In the genomic region with DNA sequence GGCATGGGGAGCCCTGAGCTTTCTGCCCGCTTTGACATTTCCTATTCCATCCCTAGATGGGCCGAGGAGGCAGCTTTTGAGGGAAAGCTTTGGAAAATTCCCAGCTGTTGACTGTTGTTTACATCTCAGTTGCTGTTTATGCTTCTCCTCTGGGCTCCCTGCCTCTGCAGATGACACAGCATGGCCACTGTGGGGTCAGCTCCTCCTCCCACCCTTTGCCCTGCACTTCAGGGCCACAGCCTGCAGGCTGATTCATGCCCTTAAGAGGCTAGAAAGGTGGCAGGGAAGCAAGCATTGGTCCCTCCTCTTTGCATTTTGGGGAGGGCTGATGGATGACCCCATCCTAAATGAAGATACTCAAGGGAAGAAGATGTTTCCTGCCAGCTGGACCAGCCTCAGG, we compare ENCODE assay signal across 24 cellular contexts. TPM values are rescaled to one million over a fixed set of nuclear protein-coding genes. Genes with fewer than 3 reads are reported as not detected.
"Had no signal": no experiment of that assay in that cellular context is flagged by ENCODE, and none has a peak within 500 bp of the region (broad histone marks: within the 10 kb centered on the region; RNA-seq: fewer than 3 reads in every experiment).

No MANE protein-coding gene starts in this region.

- ATAC-seq: gastrocnemius medialis; naive thymus-derived CD8-positive, alpha-beta T cell; right cardiac atrium; stimulated activated naive CD8-positive, alpha-beta T cell treated with anti-CD3 and anti-CD28 coated beads, Interleukin-15, Interleukin-2, amounts not matched to agents 100 U/mL and 50 U/mL, for 24 hours; T-helper 17 cell had no signal

- H3K4me3 ChIP-seq: esophagus squamous epithelium, gastrocnemius medialis, hepatocyte, neural progenitor cell, testis, uterus had no signal

- DNase-seq: activated CD4-positive, alpha-beta memory T cell treated with anti-CD3 and anti-CD28 coated beads, Interleukin-2, amount 10 ng/mL, durations not matched to agents 7 days and 5 days; activated CD4-positive, alpha-beta T cell treated with anti-CD3 and anti-CD28 coated beads, Interleukin-2, amount 10 ng/mL, durations not matched to agents 7 days and 5 days; activated CD4-positive, CD25-positive, alpha-beta regulatory T cell treated with anti-CD3 and anti-CD28 coated beads, Interleukin-2, amount 50 U/mL, for 72 hours; activated CD8-positive, alpha-beta memory T cell treated with anti-CD3 and anti-CD28 coated beads, Interleukin-2, amount 50 U/mL, for 48 hours; activated gamma-delta T cell treated with Interleukin-2 at 50 U/mL for 16 hours; activated naive CD4-positive, alpha-beta T cell treated with anti-CD3 and anti-CD28 coated beads, Interleukin-2, amount 50 U/mL, for 16 hours; activated T-cell treated with anti-CD3 and anti-CD28 coated beads, Interleukin-2, amount 50 U/mL, for 24 hours; amniotic stem cell; caudate nucleus; esophagus squamous epithelium; gastrocnemius medialis; islet precursor cell; midbrain; naive thymus-derived CD8-positive, alpha-beta T cell; right cardiac atrium; stimulated activated CD4-positive, alpha-beta T cell treated with anti-CD3 and anti-CD28 coated beads, Interleukin-4, amount 100 ng/mL, for 1 hour; stimulated activated naive CD8-positive, alpha-beta T cell treated with anti-CD3 and anti-CD28 coated beads, Interleukin-15, Interleukin-2, amounts not matched to agents 100 U/mL and 50 U/mL, for 24 hours; T-helper 17 cell; T1000; testis; trophoblast cell; uterus had no signal

- H3K36me3 Mint-ChIP-seq: naive thymus-derived CD8-positive, alpha-beta T cell; neural progenitor cell had no signal

- H3K27ac Mint-ChIP-seq: activated CD4-positive, alpha-beta memory T cell treated with anti-CD3 and anti-CD28 coated beads, Interleukin-2, amount 10 ng/mL, durations not matched to agents 7 days and 5 days; activated CD4-positive, alpha-beta T cell treated with anti-CD3 and anti-CD28 coated beads, Interleukin-2, amount 10 ng/mL, durations not matched to agents 7 days and 5 days; activated T-cell treated with anti-CD3 and anti-CD28 coated beads, Interleukin-2, amount 50 U/mL, for 24 hours; naive thymus-derived CD8-positive, alpha-beta T cell; neural progenitor cell; T-helper 17 cell had no signal

- H3K4me1 Mint-ChIP-seq: activated CD4-positive, alpha-beta memory T cell treated with anti-CD3 and anti-CD28 coated beads, Interleukin-2, amount 10 ng/mL, durations not matched to agents 7 days and 5 days; activated CD4-positive, alpha-beta T cell treated with anti-CD3 and anti-CD28 coated beads, Interleukin-2, amount 10 ng/mL, durations not matched to agents 7 days and 5 days; naive thymus-derived CD8-positive, alpha-beta T cell; neural progenitor cell; T-helper 17 cell had no signal

- H3K9me3 ChIP-seq: esophagus squamous epithelium, gastrocnemius medialis, testis, uterus had no signal

- H3K36me3 ChIP-seq: esophagus squamous epithelium, gastrocnemius medialis, neural progenitor cell, uterus had no signal

- H3K4me1 ChIP-seq: esophagus squamous epithelium, gastrocnemius medialis, neural progenitor cell, testis, uterus had no signal

- H3K4me3 Mint-ChIP-seq: activated CD4-positive, alpha-beta memory T cell treated with anti-CD3 and anti-CD28 coated beads, Interleukin-2, amount 10 ng/mL, durations not matched to agents 7 days and 5 days; activated CD4-positive, alpha-beta T cell treated with anti-CD3 and anti-CD28 coated beads, Interleukin-2, amount 10 ng/mL, durations not matched to agents 7 days and 5 days; activated T-cell treated with anti-CD3 and anti-CD28 coated beads, Interleukin-2, amount 50 U/mL, for 24 hours; naive thymus-derived CD8-positive, alpha-beta T cell; neural progenitor cell; T-helper 17 cell had no signal

- H3K9me3 Mint-ChIP-seq: activated CD4-positive, alpha-beta memory T cell treated with anti-CD3 and anti-CD28 coated beads, Interleukin-2, amount 10 ng/mL, durations not matched to agents 7 days and 5 days; activated CD4-positive, alpha-beta T cell treated with anti-CD3 and anti-CD28 coated beads, Interleukin-2, amount 10 ng/mL, durations not matched to agents 7 days and 5 days; activated T-cell treated with anti-CD3 and anti-CD28 coated beads, Interleukin-2, amount 50 U/mL, for 24 hours; neural progenitor cell had no signal

RNA-seq across cellular contexts. Expression of a gene that starts 8.6 kb away (rescaled TPM):
- total RNA-seq: activated CD4-positive, alpha-beta memory T cell treated with anti-CD3 and anti-CD28 coated beads, Interleukin-2, amount 10 ng/mL, durations not matched to agents 7 days and 5 days; activated CD4-positive, alpha-beta T cell treated with anti-CD3 and anti-CD28 coated beads, Interleukin-2, amount 10 ng/mL, durations not matched to agents 7 days and 5 days; esophagus squamous epithelium; naive thymus-derived CD8-positive, alpha-beta T cell; T-helper 17 cell had no signal
- polyA plus RNA-seq: naive thymus-derived CD8-positive, alpha-beta T cell had no signal
